ENCODE assay signal across 23 cellular contexts in genomic region chr17:80600586-80600985, GRCh38. TPM values are rescaled to one million over a fixed set of nuclear protein-coding genes. Genes with fewer than 3 reads are reported as not detected.
DNase-seq lines count a peak whose midpoint lies in the region; ATAC-seq and TF ChIP-seq lines count a peak whose summit lies in the region.
"Had no signal": no experiment of that assay in that cellular context is flagged by ENCODE, and none has a peak within 500 bp of the region (broad histone marks: within the 10 kb centered on the region; RNA-seq: fewer than 3 reads in every experiment).

No MANE protein-coding gene starts in this region.

- no TSS peak for BruUV-seq in HCT116 (replicated peaks; lab: Mats Ljungman, UMichigan)

- no peaks in the 10 kb centered on the region for H3K27me3 Mint-ChIP-seq in activated CD4-positive, alpha-beta memory T cell treated with anti-CD3 and anti-CD28 coated beads, Interleukin-2, amount 10 ng/mL, durations not matched to agents 7 days and 5 days
- H3K27me3 Mint-ChIP-seq in activated CD4-positive, alpha-beta memory T cell treated with anti-CD3 and anti-CD28 coated beads for 36 hours: no peaks in the 10 kb centered on the region
- H3K27me3 Mint-ChIP-seq in dendritic cell treated with granulocyte-macrophage colony-stimulating factor and Interleukin-4, amounts not matched to agents 40 ng/mL and 50 ng/mL, for 4 days: no peaks in the 10 kb centered on the region
- H3K27me3 Mint-ChIP-seq in nephron progenitor cell (ENCODE audit: low read depth, poor library complexity): no peaks in the 10 kb centered on the region

- H3K9me2 ChIP-seq in HCT116 (ENCODE audit: insufficient read depth): no peaks in the 10 kb centered on the region

- peaks cover 75% of the 10 kb centered on the region for H3K4me1 Mint-ChIP-seq in activated CD4-positive, alpha-beta memory T cell treated with anti-CD3 and anti-CD28 coated beads, Interleukin-2, amount 10 ng/mL, durations not matched to agents 7 days and 5 days
- H3K4me1 Mint-ChIP-seq in activated CD4-positive, alpha-beta memory T cell treated with anti-CD3 and anti-CD28 coated beads for 36 hours (ENCODE audit: low read depth): peaks cover 76% of the 10 kb centered on the region
- H3K4me1 Mint-ChIP-seq in dendritic cell treated with granulocyte-macrophage colony-stimulating factor and Interleukin-4, amounts not matched to agents 40 ng/mL and 50 ng/mL, for 4 days (ENCODE audit: low read depth): peaks cover 67% of the 10 kb centered on the region
- peaks cover 44% of the 10 kb centered on the region for H3K4me1 Mint-ChIP-seq in nephron progenitor cell

- no peak overlapping the region for H3K4me3 ChIP-seq in HCT116 (replicated peaks in 1 of 2; ENCODE audit: low read depth in 1 of 2, low read length in 2 of 2)
- H3K4me3 ChIP-seq in left ventricle myocardium inferior: no peak overlapping the region
- H3K4me3 ChIP-seq: ascending aorta, GM23338, spleen, suprapubic skin, vagina had no signal

- DNase-seq in activated CD4-positive, alpha-beta memory T cell treated with anti-CD3 and anti-CD28 coated beads, Interleukin-2, amount 10 ng/mL, durations not matched to agents 7 days and 5 days: no peak
- no peak for DNase-seq in activated CD4-positive, alpha-beta memory T cell treated with anti-CD3 and anti-CD28 coated beads for 36 hours
- no peak for DNase-seq in HCT116 (ENCODE audit: low read depth, low spot score)
- peak; percentile 13 for DNase-seq in nephron progenitor cell
- no peak for DNase-seq in left ventricle myocardium inferior
- no peak for DNase-seq in HEK293T (ENCODE audit: extremely low spot score)
- DNase-seq: activated naive CD4-positive, alpha-beta T cell; activated T-cell treated with anti-CD3 and anti-CD28 coated beads, Interleukin-2, amount 50 U/mL, for 1 hour; DND-41; KG1; NCI-H2171 treated with DMSO at 0.1 percent for 48 hours; NCI-H524 treated with DMSO at 0.1 percent for 48 hours; nucleus accumbens; spleen; stimulated activated CD4-positive, alpha-beta T cell treated with anti-CD3 and anti-CD28 coated beads, Interleukin-2, amount 100 ng/mL, for 48 hours had no signal

- H3K79me2 ChIP-seq in HCT116 (ENCODE audit: insufficient read depth, low read length): peaks cover 90% of the 10 kb centered on the region

- peak overlapping the region; percentile 14; the same call in 1 of the 2 replicates for H3K27ac ChIP-seq in HCT116 (ENCODE audit: low read depth, low read length)
- H3K27ac ChIP-seq in left ventricle myocardium inferior (replicated peaks): no peak overlapping the region
- H3K27ac ChIP-seq: ascending aorta, suprapubic skin, vagina had no signal

- no peak overlapping the region for H3K4me3 Mint-ChIP-seq in activated CD4-positive, alpha-beta memory T cell treated with anti-CD3 and anti-CD28 coated beads, Interleukin-2, amount 10 ng/mL, durations not matched to agents 7 days and 5 days
- H3K4me3 Mint-ChIP-seq in activated CD4-positive, alpha-beta memory T cell treated with anti-CD3 and anti-CD28 coated beads for 36 hours: no peak overlapping the region
- H3K4me3 Mint-ChIP-seq in dendritic cell treated with granulocyte-macrophage colony-stimulating factor and Interleukin-4, amounts not matched to agents 40 ng/mL and 50 ng/mL, for 4 days: no peak overlapping the region
- H3K4me3 Mint-ChIP-seq in nephron progenitor cell: no peak overlapping the region
- H3K4me3 Mint-ChIP-seq: GM23338; stimulated activated effector memory CD8-positive, alpha-beta T cell treated with anti-CD3 and anti-CD28 coated beads, Interleukin-12 subunit alpha, Interleukin-12 subunit beta, amount 100 ng/mL, for 72 hours had no signal

- no peak overlapping the region for H3K4me2 ChIP-seq in HCT116 (ENCODE audit: low read length)
- H3K4me2 ChIP-seq: GM23338 had no signal

- no peaks in the 10 kb centered on the region for H3K9me3 ChIP-seq in HCT116 (ENCODE audit: control insufficient read depth in 1 of 2, insufficient read depth in 1 of 2, low read depth in 1 of 2, low read length in 2 of 2)
- H3K9me3 ChIP-seq in left ventricle myocardium inferior (replicated peaks): no peaks in the 10 kb centered on the region
- H3K9me3 ChIP-seq: ascending aorta, spleen, suprapubic skin, vagina had no signal

- CTCF ChIA-PET in activated CD4-positive, alpha-beta memory T cell treated with anti-CD3 and anti-CD28 coated beads, Interleukin-2, amount 10 ng/mL, durations not matched to agents 7 days and 5 days (lab: Charles Lee): no interaction called here
- CTCF ChIA-PET in activated CD4-positive, alpha-beta memory T cell treated with anti-CD3 and anti-CD28 coated beads for 36 hours (lab: Charles Lee): interaction anchor here (2.7 kb wide), 1 partner anchor 25 kb away, joined by 7 read pairs; no protein-coding TSS in a partner anchor
- CTCF ChIA-PET in HCT116 (lab: Charles Lee): no interaction called here
- CTCF ChIA-PET in HEK293T (lab: Yijun Ruan, JAX): no interaction called here

- ATAC-seq in HCT116 (no peak), HG03439 (IDR thresholded peaks at IDR 0.05; ENCODE audit: unreplicated experiment) (no peak)
- ATAC-seq: GM23338; stimulated activated effector memory CD8-positive, alpha-beta T cell treated with anti-CD3 and anti-CD28 coated beads, Interleukin-12 subunit alpha, Interleukin-12 subunit beta, amount 100 ng/mL, for 72 hours had no signal

- no peaks in the 10 kb centered on the region for H3K27me3 ChIP-seq in HCT116 (ENCODE audit: insufficient read depth, low read length)
- H3K27me3 ChIP-seq in left ventricle myocardium inferior (ENCODE audit: low read depth): no peaks in the 10 kb centered on the region
- H3K27me3 ChIP-seq: ascending aorta, spleen, suprapubic skin, vagina had no signal

- RAD21 ChIA-PET in HCT116 (lab: Charles Lee; ENCODE audit: low non-redundant PET in 1 of 2, low total read pairs in 2 of 2, uncharacterized antibody in 2 of 2, unreplicated experiment in 2 of 2): no interaction called here

- H3K4me1 ChIP-seq in HCT116 (ENCODE audit: control insufficient read depth in 1 of 2, insufficient read depth in 2 of 2, low read length in 2 of 2) (peaks cover 17 to 44% of the 10 kb centered on the region in 2 experiments), left ventricle myocardium inferior (peaks cover 38% of the 10 kb centered on the region)
- H3K4me1 ChIP-seq: ascending aorta had no signal

- TF ChIP-seq RAD21 in HCT116 (IDR thresholded peaks at IDR 0.05; ENCODE audit: low read depth): no peak

- H3K9ac ChIP-seq in HCT116 (ENCODE audit: low read length): no peak overlapping the region

- peaks cover 14% of the 10 kb centered on the region; the same call in 1 of the 2 replicates for H4K20me1 ChIP-seq in HCT116 (ENCODE audit: insufficient read depth)

- H3K9me3 Mint-ChIP-seq in activated CD4-positive, alpha-beta memory T cell treated with anti-CD3 and anti-CD28 coated beads, Interleukin-2, amount 10 ng/mL, durations not matched to agents 7 days and 5 days: no peaks in the 10 kb centered on the region
- no peaks in the 10 kb centered on the region for H3K9me3 Mint-ChIP-seq in activated CD4-positive, alpha-beta memory T cell treated with anti-CD3 and anti-CD28 coated beads for 36 hours
- no peaks in the 10 kb centered on the region for H3K9me3 Mint-ChIP-seq in dendritic cell treated with granulocyte-macrophage colony-stimulating factor and Interleukin-4, amounts not matched to agents 40 ng/mL and 50 ng/mL, for 4 days
- peaks cover 37% of the 10 kb centered on the region for H3K9me3 Mint-ChIP-seq in nephron progenitor cell
- H3K9me3 Mint-ChIP-seq: stimulated activated effector memory CD8-positive, alpha-beta T cell treated with anti-CD3 and anti-CD28 coated beads, Interleukin-12 subunit alpha, Interleukin-12 subunit beta, amount 100 ng/mL, for 72 hours; T-helper 1 cell treated with Interleukin-12 subunit alpha and Interleukin-12 subunit beta and Interleukin-4 antibody, amounts not matched to agents 30 μg/mL and 1 μg/mL, for 36 hours had no signal

- intact Hi-C loops in activated CD4-positive, alpha-beta memory T cell treated with anti-CD3 and anti-CD28 coated beads for 36 hours (cut with micrococcal nuclease): no loop called here
- intact Hi-C loops in HCT116 (cut with micrococcal nuclease): no loop called here
- intact Hi-C loops in dendritic cell treated with granulocyte-macrophage colony-stimulating factor and Interleukin-4, amounts not matched to agents 40 ng/mL and 50 ng/mL, for 4 days (cut with micrococcal nuclease): no loop called here
- intact Hi-C loops in left ventricle myocardium inferior (cut with micrococcal nuclease): no loop called here

- no peak for TF ChIP-seq POLR2A in HCT116 (IDR thresholded peaks at IDR 0.05; ENCODE audit: borderline replicate concordance, extremely low read depth, insufficient read depth, insufficient read length)

- H3K27ac Mint-ChIP-seq in activated CD4-positive, alpha-beta memory T cell treated with anti-CD3 and anti-CD28 coated beads, Interleukin-2, amount 10 ng/mL, durations not matched to agents 7 days and 5 days: peak overlapping the region; percentile 5
- H3K27ac Mint-ChIP-seq in activated CD4-positive, alpha-beta memory T cell treated with anti-CD3 and anti-CD28 coated beads for 36 hours: no peak overlapping the region
- peak overlapping the region; percentile 50 for H3K27ac Mint-ChIP-seq in dendritic cell treated with granulocyte-macrophage colony-stimulating factor and Interleukin-4, amounts not matched to agents 40 ng/mL and 50 ng/mL, for 4 days
- H3K27ac Mint-ChIP-seq in nephron progenitor cell: peak overlapping the region; percentile 2
- H3K27ac Mint-ChIP-seq: GM23338 had no signal

- H3K36me3 Mint-ChIP-seq in activated CD4-positive, alpha-beta memory T cell treated with anti-CD3 and anti-CD28 coated beads, Interleukin-2, amount 10 ng/mL, durations not matched to agents 7 days and 5 days (ENCODE audit: low read depth): peaks cover 18% of the 10 kb centered on the region
- H3K36me3 Mint-ChIP-seq in activated CD4-positive, alpha-beta memory T cell treated with anti-CD3 and anti-CD28 coated beads for 36 hours: peaks cover 5% of the 10 kb centered on the region
- no peaks in the 10 kb centered on the region for H3K36me3 Mint-ChIP-seq in dendritic cell treated with granulocyte-macrophage colony-stimulating factor and Interleukin-4, amounts not matched to agents 40 ng/mL and 50 ng/mL, for 4 days (ENCODE audit: low read depth)
- peaks cover 42% of the 10 kb centered on the region for H3K36me3 Mint-ChIP-seq in nephron progenitor cell (ENCODE audit: low read depth)

- POLR2A ChIA-PET in activated CD4-positive, alpha-beta memory T cell treated with anti-CD3 and anti-CD28 coated beads, Interleukin-2, amount 10 ng/mL, durations not matched to agents 7 days and 5 days (lab: Charles Lee): no interaction called here
- POLR2A ChIA-PET in activated CD4-positive, alpha-beta memory T cell treated with anti-CD3 and anti-CD28 coated beads for 36 hours (lab: Charles Lee): no interaction called here
- POLR2A ChIA-PET in HCT116 (lab: Charles Lee): no interaction called here
- POLR2A ChIA-PET in HEK293T (lab: Yijun Ruan, JAX): no interaction called here

- TF ChIP-seq CTCF in HCT116 (IDR thresholded peaks at IDR 0.05 in 2 of 3, conservative IDR thresholded peaks at IDR 0.05 in 1 of 3; ENCODE audit: borderline replicate concordance in 1 of 3, insufficient read depth in 1 of 3, low read depth in 2 of 3, low read length in 2 of 3) (no peak), nephron progenitor cell (IDR thresholded peaks at IDR 0.05) (no peak), left ventricle myocardium inferior (IDR thresholded peaks at IDR 0.05; ENCODE audit: borderline replicate concordance) (no peak)

- no peaks in the 10 kb centered on the region for H3K36me3 ChIP-seq in HCT116 (ENCODE audit: control insufficient read depth in 1 of 2, insufficient read depth in 2 of 2, low read length in 2 of 2)
- no peaks in the 10 kb centered on the region for H3K36me3 ChIP-seq in left ventricle myocardium inferior
- H3K36me3 ChIP-seq: ascending aorta, spleen, suprapubic skin, vagina had no signal

- no peak overlapping the region for H2AFZ ChIP-seq in HCT116 (ENCODE audit: low read depth, low read length, poor library complexity, severe bottlenecking)
- H2AFZ ChIP-seq: GM23338 had no signal

RNA-seq across cellular contexts. Expression of gene RPTOR, which starts 55.9 kb away (rescaled TPM):
- 10 to 100 TPM; 88.9 to 91.8 TPM for total RNA-seq in activated CD4-positive, alpha-beta memory T cell treated with anti-CD3 and anti-CD28 coated beads, Interleukin-2, amount 10 ng/mL, durations not matched to agents 7 days and 5 days
- 10 to 100 TPM; 41.5 to 47.9 TPM for total RNA-seq in activated CD4-positive, alpha-beta memory T cell treated with anti-CD3 and anti-CD28 coated beads for 36 hours
- total RNA-seq in HCT116 (2021; ENCODE audit: unreplicated experiment) (69.5 TPM), left ventricle myocardium inferior (21.8 TPM)
- 30.5 and 37.6 TPM in 2 replicates for polyA plus RNA-seq in HCT116 (2012)
